Comparison of ENCODE assay signal across 23 cellular contexts in genomic region chr2:46181789-46182530, GRCh38.
DNase-seq lines count a peak whose midpoint lies in the region; ATAC-seq, FAIRE-seq and TF ChIP-seq lines count a peak whose summit lies in the region.
"Had no signal": no experiment of that assay in that cellular context is flagged by ENCODE, and none has a peak within 500 bp of the region (broad histone marks: within the 10 kb centered on the region; RNA-seq: fewer than 3 reads in every experiment).

No MANE protein-coding gene starts in this region.

- TF ChIP-seq CTCF in K562 (IDR thresholded peaks at IDR 0.05 in 2 of 3, conservative IDR thresholded peaks at IDR 0.05 in 1 of 3; ENCODE audit: insufficient read depth in 2 of 3, low read depth in 1 of 3, low read length in 3 of 3) (no peak), neural crest cell (conservative IDR thresholded peaks at IDR 0.05) (no peak)

- POLR2A ChIA-PET in K562 (lab: Yijun Ruan, JAX), result interaction anchor here (0.7 to 0.8 kb wide), 2 partner anchors 9 to 335 kb away, joined by 3 read pairs; no protein-coding TSS in a partner anchor

- H3K79me2 ChIP-seq in K562 (ENCODE audit: control insufficient read depth, insufficient read depth, low read length), result no peaks in the 10 kb centered on the region
- H3K79me2 ChIP-seq: hepatocyte had no signal

- no peak overlapping the region for H3K4me3 ChIP-seq in K562
- no peak overlapping the region for H3K4me3 ChIP-seq in small intestine (ENCODE audit: low read depth in 1 of 2, low read length in 2 of 2)
- H3K4me3 ChIP-seq: hepatocyte had no signal

- H3K4me3 Mint-ChIP-seq in neural crest cell, result no peak overlapping the region
- H3K4me3 Mint-ChIP-seq: activated CD4-positive, alpha-beta T cell treated with anti-CD3 and anti-CD28 coated beads, Interleukin-2, amount 10 ng/mL, durations not matched to agents 7 days and 5 days; activated naive CD4-positive, alpha-beta T cell treated with anti-CD3 and anti-CD28 coated beads, Interleukin-2, amount 10 ng/mL, durations not matched to agents 7 days and 5 days; B cell; endodermal cell; naive thymus-derived CD8-positive, alpha-beta T cell; stimulated activated naive CD8-positive, alpha-beta T cell treated with anti-CD3 and anti-CD28 coated beads, Interleukin-15, amount 100 ng/mL, for 72 hours had no signal

- H3K27me3 Mint-ChIP-seq in neural crest cell (ENCODE audit: low read depth), result no peaks in the 10 kb centered on the region
- H3K27me3 Mint-ChIP-seq: activated CD4-positive, alpha-beta T cell treated with anti-CD3 and anti-CD28 coated beads, Interleukin-2, amount 10 ng/mL, durations not matched to agents 7 days and 5 days; activated naive CD4-positive, alpha-beta T cell treated with anti-CD3 and anti-CD28 coated beads, Interleukin-2, amount 10 ng/mL, durations not matched to agents 7 days and 5 days; B cell; naive thymus-derived CD8-positive, alpha-beta T cell; stimulated activated naive CD8-positive, alpha-beta T cell treated with anti-CD3 and anti-CD28 coated beads, Interleukin-15, amount 100 ng/mL, for 72 hours had no signal

- peak in 2 of 3 experiments; percentile 10 to 32 for DNase-seq in NCI-H1417 (lab: John Stamatoyannopoulos, UW)
- no peak for DNase-seq in NCI-H1417 treated with DMSO at 0.1 percent for 48 hours (lab: John Stamatoyannopoulos, UW)
- DNase-seq in HT1080 (ENCODE audit: low read depth), result peak; percentile 86
- DNase-seq in K562 (ENCODE audit: extremely low read depth in 1 of 4, low spot score in 3 of 4), result peak in 2 of 4 experiments; percentile 17 to 34
- no peak for DNase-seq in neural crest cell (ENCODE audit: low read depth, low spot score)
- no peak for DNase-seq in small intestine
- no peak for DNase-seq in KBM-7
- DNase-seq: activated CD4-positive, alpha-beta T cell treated with anti-CD3 and anti-CD28 coated beads, Interleukin-2, amount 10 ng/mL, durations not matched to agents 7 days and 5 days; activated naive CD4-positive, alpha-beta T cell treated with anti-CD3 and anti-CD28 coated beads, Interleukin-2, amount 10 ng/mL, durations not matched to agents 7 days and 5 days; islet precursor cell; mesendoderm; naive thymus-derived CD8-positive, alpha-beta T cell; NCI-H446 treated with DMSO at 0.1 percent for 48 hours; posterior cingulate gyrus; stimulated activated CD4-positive, alpha-beta T cell treated with anti-CD3 and anti-CD28 coated beads, Interleukin-2, amount 100 ng/mL, for 48 hours; stimulated activated naive CD8-positive, alpha-beta T cell treated with anti-CD3 and anti-CD28 coated beads, Interleukin-15, amount 100 ng/mL, for 72 hours; SW 1271 had no signal

- no peaks in the 10 kb centered on the region for H3K9me3 ChIP-seq in K562 (replicated peaks; ENCODE audit: control insufficient read depth, insufficient read depth, low read depth, low read length)
- no peaks in the 10 kb centered on the region for H3K9me3 ChIP-seq in small intestine (ENCODE audit: control insufficient read depth, low read depth)

- no peaks in the 10 kb centered on the region for H3K36me3 Mint-ChIP-seq in neural crest cell (ENCODE audit: low read depth)
- H3K36me3 Mint-ChIP-seq: activated naive CD4-positive, alpha-beta T cell treated with anti-CD3 and anti-CD28 coated beads, Interleukin-2, amount 10 ng/mL, durations not matched to agents 7 days and 5 days had no signal

- FAIRE-seq in K562 (lab: Jason Lieb, UNC), result no peak
- no peak for FAIRE-seq in small intestine (lab: Jason Lieb, UNC)
- FAIRE-seq: GM18507 had no signal

- peak overlapping the region; percentile 27 for H3K27ac Mint-ChIP-seq in neural crest cell (ENCODE audit: unreplicated experiment)
- H3K27ac Mint-ChIP-seq: activated CD4-positive, alpha-beta T cell treated with anti-CD3 and anti-CD28 coated beads, Interleukin-2, amount 10 ng/mL, durations not matched to agents 7 days and 5 days; activated naive CD4-positive, alpha-beta T cell treated with anti-CD3 and anti-CD28 coated beads, Interleukin-2, amount 10 ng/mL, durations not matched to agents 7 days and 5 days; B cell; endodermal cell had no signal

- WGBS in K562 (ENCODE audit: insufficient coverage, low coverage, missing lambda C conversion rate), result 22% methylated on average over 17 of the region's 18 CpGs
- 90 to 94% (median 94%) methylated on average over 18 of the region's 18 CpGs for WGBS in small intestine, 3 donors

- H2AFZ ChIP-seq in K562 (ENCODE audit: low read depth, low read length), result no peak overlapping the region; the same call in 1 of the 2 replicates
- H2AFZ ChIP-seq: hepatocyte had no signal

- intact Hi-C loops in K562 (cut with micrococcal nuclease), result loop anchor here (10.0 kb wide), 2 partner anchors 113 to 183 kb away; partner anchors contain the start of gene EPAS1

- no TSS peak for BruUV-seq in K562 (replicated peaks; lab: Mats Ljungman, UMichigan)

- TF ChIP-seq EP300 in K562 (IDR thresholded peaks at IDR 0.05; ENCODE audit: low read length), result no peak

- no peak for TF ChIP-seq RAD21 in K562 (CRISPR knock-in tag; conservative IDR thresholded peaks at IDR 0.05 in 1 of 2, IDR thresholded peaks at IDR 0.05 in 1 of 2)

- H3K27me3 ChIP-seq in K562 (ENCODE audit: control insufficient read depth in 2 of 2, insufficient read depth in 2 of 2, low read length in 2 of 2) (peaks cover 0 to 18% of the 10 kb centered on the region in 2 experiments; a peak in 3 of 5 replicates), small intestine (ENCODE audit: control insufficient read depth in 2 of 2, insufficient read depth in 2 of 2, low read length in 2 of 2) (no peaks in the 10 kb centered on the region)
- H3K27me3 ChIP-seq: hepatocyte had no signal

- no peaks in the 10 kb centered on the region for H3K9me3 Mint-ChIP-seq in neural crest cell
- H3K9me3 Mint-ChIP-seq: activated CD4-positive, alpha-beta T cell treated with anti-CD3 and anti-CD28 coated beads, Interleukin-2, amount 10 ng/mL, durations not matched to agents 7 days and 5 days; activated naive CD4-positive, alpha-beta T cell treated with anti-CD3 and anti-CD28 coated beads, Interleukin-2, amount 10 ng/mL, durations not matched to agents 7 days and 5 days; endodermal cell; naive thymus-derived CD8-positive, alpha-beta T cell; stimulated activated naive CD8-positive, alpha-beta T cell treated with anti-CD3 and anti-CD28 coated beads, Interleukin-15, amount 100 ng/mL, for 72 hours had no signal

- H3K4me2 ChIP-seq in K562 (ENCODE audit: insufficient read depth, low read length), result 0 out of 2 replicates have a peak overlapping the region, but pooled peaks have one; percentile 5
- H3K4me2 ChIP-seq: hepatocyte had no signal

- H3K4me1 Mint-ChIP-seq in neural crest cell, result peaks cover 13% of the 10 kb centered on the region

- H3K9me1 ChIP-seq in K562 (ENCODE audit: control insufficient read depth, insufficient read depth, low read length), result no peaks in the 10 kb centered on the region

- H3K27ac ChIP-seq in K562 (ENCODE audit: extremely low read depth, low read depth, low read length) (no peak overlapping the region), small intestine (ENCODE audit: low read depth in 1 of 2, low read length in 1 of 2) (no peak overlapping the region)
- H3K27ac ChIP-seq: hepatocyte had no signal

- no peaks in the 10 kb centered on the region for H3K36me3 ChIP-seq in K562 (ENCODE audit: control insufficient read depth, insufficient read depth, low read length)
- peaks cover 0 to 2% of the 10 kb centered on the region in 2 donors for H3K36me3 ChIP-seq in small intestine (ENCODE audit: control insufficient read depth in 2 of 2, insufficient read depth in 2 of 2, low read length in 2 of 2)

- H3K4me1 ChIP-seq in K562 (replicated peaks in 1 of 2; ENCODE audit: control insufficient read depth in 2 of 2, insufficient read depth in 2 of 2, low read length in 2 of 2), result peaks cover 0 to 3% of the 10 kb centered on the region in 2 experiments; a peak in 3 of 5 replicates
- H3K4me1 ChIP-seq in small intestine (ENCODE audit: control insufficient read depth in 2 of 2, insufficient read depth in 1 of 2, low read depth in 1 of 2, low read length in 1 of 2), result no peaks in the 10 kb centered on the region

- ATAC-seq in K562 (peak; percentile 64), GM21515 (IDR thresholded peaks at IDR 0.05; ENCODE audit: unreplicated experiment) (no peak)
- ATAC-seq: naive thymus-derived CD8-positive, alpha-beta T cell; Right ventricle myocardium inferior; stimulated activated naive CD8-positive, alpha-beta T cell treated with anti-CD3 and anti-CD28 coated beads, Interleukin-15, amount 100 ng/mL, for 72 hours had no signal

- CTCF ChIA-PET in K562 (lab: Yijun Ruan, JAX; ENCODE audit: low intra/inter-chr PET ratio), result no interaction called here

- no peak for TF ChIP-seq POLR2A in K562 (conservative IDR thresholded peaks at IDR 0.05)

- H4K20me1 ChIP-seq in K562 (replicated peaks; ENCODE audit: control insufficient read depth, insufficient read depth, low read length), result no peaks in the 10 kb centered on the region; the same call in 1 of the 2 replicates

- H3K9ac ChIP-seq in K562 (ENCODE audit: insufficient read depth in 1 of 2, low read depth in 2 of 2, low read length in 2 of 2), result no peak overlapping the region

- in situ Hi-C loops in K562 (cut with MboI), result no loop called here
- in situ Hi-C loops in KBM-7 (cut with MboI; ENCODE audit: low pct_unique_long_range_greater_than_20kb, low sequenced_read_pairs), result no loop called here

TF ChIP-seq in K562, 482 proteins besides CTCF, POLR2A, EP300 and RAD21 (continues in another document):
- peak; percentile 35; the same call in 1 of the 2 replicates for TF ChIP-seq FOSL1 (tag; conservative IDR thresholded peaks at IDR 0.05)
- peak; percentile 52 for TF ChIP-seq CREM (IDR thresholded peaks at IDR 0.05; ENCODE audit: low read depth)
- no peak for TF ChIP-seq ZNF224 (CRISPR knock-in tag; IDR thresholded peaks at IDR 0.05)
- TF ChIP-seq ZNF23 (CRISPR knock-in tag; IDR thresholded peaks at IDR 0.05), result no peak

Comparison
In these comparisons a context has a peak if more than half of its experiments do, and no peak if none do; other contexts are left out.
1. DNase-seq: peak in NCI-H1417 (2 of 3) and HT1080 (single experiment); none in NCI-H1417 treated with DMSO at 0.1 percent for 48 hours (single experiment), neural crest cell (single experiment), small intestine (single experiment) and KBM-7 (single experiment).